In genomic region chr4:37825943-37826281, GRCh38 we compare ENCODE assay signal across 8 cellular contexts. TPM values are rescaled to one million over a fixed set of nuclear protein-coding genes. Genes with fewer than 3 reads are reported as not detected.
DNase-seq lines count a peak whose midpoint lies in the region; ATAC-seq and TF ChIP-seq lines count a peak whose summit lies in the region.

No MANE protein-coding gene starts in this region.

- no peaks in the 10 kb centered on the region for H3K27me3 ChIP-seq in body of pancreas

- H3K4me1 ChIP-seq in body of pancreas = peaks cover 25% of the 10 kb centered on the region

- DNase-seq in NOMO-1 treated with DMSO at 0.1 percent for 48 hours (lab: John Stamatoyannopoulos, UW; ENCODE audit: unreplicated experiment) (peak; percentile 75), body of pancreas (peak in 1 of 4 donors; percentile 7), left colon (peak in 1 of 2 donors; percentile 27), NCI-H1092 treated with DMSO at 0.1 percent for 48 hours (lab: John Stamatoyannopoulos, UW) (no peak), COR-L47 (lab: John Stamatoyannopoulos, UW) (no peak)

- no peak for TF ChIP-seq CTCF in body of pancreas (IDR thresholded peaks at IDR 0.05)

- no peak for TF ChIP-seq POLR2A in body of pancreas (IDR thresholded peaks at IDR 0.05)

- no peaks in the 10 kb centered on the region for H3K36me3 ChIP-seq in body of pancreas (replicated peaks in 1 of 2; ENCODE audit: insufficient read depth in 1 of 2, low read depth in 2 of 2)

- 0% methylated on average over 14 of the region's 14 CpGs for WGBS in body of pancreas, 2 donors

- H3K4me3 ChIP-seq in body of pancreas = peak overlapping the region; percentile 25 to 95

- ATAC-seq in GM18498 (IDR thresholded peaks at IDR 0.05; ENCODE audit: unreplicated experiment) = peak; percentile 10
- peak; percentile 9 for ATAC-seq in HG02588 (IDR thresholded peaks at IDR 0.05; ENCODE audit: unreplicated experiment)
- ATAC-seq in body of pancreas = peak; percentile 23
- peak; percentile 26 for ATAC-seq in left colon

- no peaks in the 10 kb centered on the region for H3K9me3 ChIP-seq in body of pancreas

- intact Hi-C loops in body of pancreas (cut with DNase I) = no loop called here
- intact Hi-C loops in left colon (cut with DNase I, micrococcal nuclease) = loop anchor here in 1 of 2 donors (10.0 kb wide), 1 partner anchor 49 kb away; no protein-coding TSS in a partner anchor

- H3K27ac ChIP-seq in body of pancreas (peak overlapping the region in 3 of 4 donors; percentile 62 to 86 (median 85)), temporal lobe (ENCODE audit: low read depth, low read length) (peak overlapping the region; percentile 55)

RNA-seq across cellular contexts. Expression of gene PGM2, which starts 0.6 kb away (rescaled TPM):
- total RNA-seq in body of pancreas = 10 to 100 TPM in 1 of 2 donors, 1 to 10 TPM in 1; 6.0 to 39.2 TPM
- 10 to 100 TPM; 28.2 to 29.8 TPM for total RNA-seq in left colon
- total RNA-seq in temporal lobe = 12.8 TPM
